Comparison of ENCODE assay signal across 1 cellular context in the genomic region with DNA sequence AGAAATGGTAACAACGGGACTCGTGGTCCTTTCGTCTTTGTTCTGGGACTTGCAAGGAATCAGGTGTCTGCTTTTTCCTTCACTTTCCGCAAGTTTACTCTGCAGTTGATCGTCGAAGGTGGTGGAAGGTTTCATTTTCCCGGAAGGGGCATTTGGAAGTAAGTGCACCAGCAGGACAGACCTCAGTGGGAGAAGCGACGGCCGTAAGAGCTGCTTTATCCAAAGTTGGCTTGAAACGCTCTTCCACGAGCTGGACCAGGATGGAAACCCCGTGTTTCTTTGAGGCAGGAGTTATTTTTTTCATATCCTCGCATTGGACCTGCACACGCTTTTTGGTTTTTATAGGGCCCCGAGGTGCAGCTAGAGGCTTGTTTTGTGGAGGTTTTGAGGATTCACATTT.
TF ChIP-seq lines count a peak whose summit lies in the region.

No MANE protein-coding gene starts in this region.

TF ChIP-seq in GM12878, 131 proteins besides CTCF, POLR2A, EP300 and RAD21:
- TF ChIP-seq, protein P1, sequence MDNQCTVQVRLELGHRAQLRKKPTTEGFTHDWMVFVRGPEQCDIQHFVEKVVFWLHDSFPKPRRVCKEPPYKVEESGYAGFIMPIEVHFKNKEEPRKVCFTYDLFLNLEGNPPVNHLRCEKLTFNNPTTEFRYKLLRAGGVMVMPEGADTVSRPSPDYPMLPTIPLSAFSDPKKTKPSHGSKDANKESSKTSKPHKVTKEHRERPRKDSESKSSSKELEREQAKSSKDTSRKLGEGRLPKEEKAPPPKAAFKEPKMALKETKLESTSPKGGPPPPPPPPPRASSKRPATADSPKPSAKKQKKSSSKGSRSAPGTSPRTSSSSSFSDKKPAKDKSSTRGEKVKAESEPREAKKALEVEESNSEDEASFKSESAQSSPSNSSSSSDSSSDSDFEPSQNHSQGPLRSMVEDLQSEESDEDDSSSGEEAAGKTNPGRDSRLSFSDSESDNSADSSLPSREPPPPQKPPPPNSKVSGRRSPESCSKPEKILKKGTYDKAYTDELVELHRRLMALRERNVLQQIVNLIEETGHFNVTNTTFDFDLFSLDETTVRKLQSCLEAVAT (IDR thresholded peaks at IDR 0.05), result 0 out of 2 replicates have a peak, but pooled peaks have one; percentile 31
- TF ChIP-seq MEF2A (IDR thresholded peaks at IDR 0.05; ENCODE audit: insufficient read depth, low read depth, low read length), result no peak
TF ChIP-seq in GM12878: peak in this region for 1.
